Comparison of ENCODE assay signal across 8 cellular contexts in the genomic region with DNA sequence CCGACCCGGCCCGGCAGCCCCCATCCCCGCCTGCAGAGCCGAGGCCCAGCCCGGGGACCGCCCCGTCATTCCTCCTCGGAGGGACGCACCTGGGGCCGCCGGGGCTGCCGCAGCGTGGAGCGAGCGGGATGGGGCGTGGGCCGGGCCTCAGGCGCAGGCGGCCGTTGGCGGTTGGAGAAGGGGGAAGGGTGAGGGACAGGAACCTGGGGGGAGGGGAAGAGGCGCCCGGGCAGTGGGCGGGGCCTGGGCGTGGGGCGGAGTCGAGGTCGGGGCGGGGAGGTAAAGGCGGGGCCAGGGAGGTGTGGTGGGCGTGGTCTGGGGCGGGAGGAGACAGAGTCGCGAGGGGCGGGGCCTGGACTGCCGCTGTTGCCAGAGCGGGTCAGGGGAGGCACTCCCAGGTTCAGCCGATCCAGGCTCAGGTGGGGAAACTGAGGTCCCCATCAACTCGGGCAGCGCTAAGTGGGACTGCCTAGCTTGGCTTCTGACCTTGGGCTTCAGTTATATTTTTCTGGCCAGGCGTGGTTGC. TPM values are rescaled to one million over a fixed set of nuclear protein-coding genes. Genes with fewer than 3 reads are reported as not detected.
DNase-seq lines count a peak whose midpoint lies in the region; TF ChIP-seq lines count a peak whose summit lies in the region.

A gene with protein sequence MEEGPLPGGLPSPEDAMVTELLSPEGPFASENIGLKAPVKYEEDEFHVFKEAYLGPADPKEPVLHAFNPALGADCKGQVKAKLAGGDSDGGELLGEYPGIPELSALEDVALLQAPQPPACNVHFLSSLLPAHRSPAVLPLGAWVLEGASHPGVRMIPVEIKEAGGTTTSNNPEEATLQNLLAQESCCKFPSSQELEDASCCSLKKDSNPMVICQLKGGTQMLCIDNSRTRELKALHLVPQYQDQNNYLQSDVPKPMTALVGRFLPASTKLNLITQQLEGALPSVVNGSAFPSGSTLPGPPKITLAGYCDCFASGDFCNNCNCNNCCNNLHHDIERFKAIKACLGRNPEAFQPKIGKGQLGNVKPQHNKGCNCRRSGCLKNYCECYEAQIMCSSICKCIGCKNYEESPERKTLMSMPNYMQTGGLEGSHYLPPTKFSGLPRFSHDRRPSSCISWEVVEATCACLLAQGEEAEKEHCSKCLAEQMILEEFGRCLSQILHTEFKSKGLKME (minus strand): TSS at position 190 of the 526 bp plus-strand sequence. CDS start 860 bp downstream, outside the sequence.

- peak within 1 kb of the TSS; percentile 75 for H3K4me2 ChIP-seq in OCI-LY3 (ENCODE audit: low read length)

- no peaks in the 10 kb centered on the region for H3K79me2 ChIP-seq in OCI-LY3 (ENCODE audit: low read length)

- no peaks in the 10 kb centered on the region for H3K9me3 ChIP-seq in OCI-LY3 (ENCODE audit: insufficient read depth, low read length)

- peak within 1 kb of the TSS; percentile 86 for H3K4me3 ChIP-seq in OCI-LY3 (ENCODE audit: low read length)

- H3K36me3 ChIP-seq in OCI-LY3 (replicated peaks; ENCODE audit: low read depth, low read length) = no peaks in the 10 kb centered on the region

- TF ChIP-seq CTCF in OCI-LY3 (IDR thresholded peaks at IDR 0.05; ENCODE audit: low read depth, low read length) = no peak

- no peak within 1 kb of the TSS for H3K27ac ChIP-seq in OCI-LY3 (ENCODE audit: low read length)
- no peak within 1 kb of the TSS for H3K27ac ChIP-seq in epithelial cell of prostate

- no peaks in the 10 kb centered on the region for H3K27me3 ChIP-seq in OCI-LY3 (ENCODE audit: low read depth, low read length)

- DNase-seq in DMS53 (lab: John Stamatoyannopoulos, UW) (peak; percentile 97), HS-27A (ENCODE audit: low read depth) (peak; percentile 46), epithelial cell of prostate (ENCODE audit: low read depth, low spot score) (peak; percentile 18), mucosa of gallbladder (ENCODE audit: low spot score) (peak; percentile 91), cortex of kidney (lab: John Stamatoyannopoulos, UW) (no peak)
- DNase-seq in activated CD8-positive, alpha-beta memory T cell treated with anti-CD3 and anti-CD28 coated beads, Interleukin-2, amount 50 U/mL, for 48 hours = peak; percentile 97
- peak; percentile 83 to 88 for DNase-seq in stimulated activated CD8-positive, alpha-beta memory T cell treated with anti-CD3 and anti-CD28 coated beads, Interleukin-7, amount 100 ng/mL, for 1 hour (ENCODE audit: low read depth in 2 of 2)

- H4K20me1 ChIP-seq in OCI-LY3 (ENCODE audit: insufficient read depth, low read length) = no peaks in the 10 kb centered on the region

- H3K4me1 ChIP-seq in OCI-LY3 (ENCODE audit: low read length) = no peaks in the 10 kb centered on the region

- peak within 1 kb of the TSS; percentile 70 for H3K9ac ChIP-seq in OCI-LY3 (ENCODE audit: low read length)

- peak within 1 kb of the TSS; percentile 82; the same call in 1 of the 2 replicates for H2AFZ ChIP-seq in OCI-LY3 (ENCODE audit: low read depth, low read length)

RNA-seq across cellular contexts. Expression of the gene that starts here (rescaled TPM):
- total RNA-seq in mucosa of gallbladder = 4.9 TPM
